16 cellular contexts compared by ENCODE assay signal in genomic region chr2:232321817-232322559, GRCh38. TPM values are rescaled to one million over a fixed set of nuclear protein-coding genes. Genes with fewer than 3 reads are reported as not detected.
DNase-seq lines count a peak whose midpoint lies in the region; ATAC-seq and TF ChIP-seq lines count a peak whose summit lies in the region.
"Had no signal": no experiment of that assay in that cellular context is flagged by ENCODE, and none has a peak within 500 bp of the region (broad histone marks: within the 10 kb centered on the region; RNA-seq: fewer than 3 reads in every experiment).

No MANE protein-coding gene starts in this region.

- H2BK15ac ChIP-seq in H9 (ENCODE audit: low read depth, low read length): no peak overlapping the region

- no peak overlapping the region for H4K91ac ChIP-seq in H9 (ENCODE audit: insufficient read length, low read depth, low read length)

- no peaks in the 10 kb centered on the region for H3K9me3 Mint-ChIP-seq in activated T-cell treated with anti-CD3 and anti-CD28 coated beads, Interleukin-2, amount 50 U/mL, for 24 hours
- no peaks in the 10 kb centered on the region for H3K9me3 Mint-ChIP-seq in H9
- H3K9me3 Mint-ChIP-seq in central memory CD8-positive, alpha-beta T cell: no peaks in the 10 kb centered on the region
- H3K9me3 Mint-ChIP-seq: IgD-negative memory B cell had no signal

- H3K56ac ChIP-seq in H9 (ENCODE audit: insufficient read length, low read depth, low read length): no peak overlapping the region

- no peaks in the 10 kb centered on the region for H4K20me1 ChIP-seq in H9 (ENCODE audit: control insufficient read depth, insufficient read depth, insufficient read length)

- no peak overlapping the region for H3K23ac ChIP-seq in H9 (ENCODE audit: insufficient read length, low read depth, low read length)

- no peaks in the 10 kb centered on the region for H3K27me3 Mint-ChIP-seq in activated T-cell treated with anti-CD3 and anti-CD28 coated beads, Interleukin-2, amount 50 U/mL, for 24 hours
- no peaks in the 10 kb centered on the region for H3K27me3 Mint-ChIP-seq in H9 (ENCODE audit: low read depth)
- no peaks in the 10 kb centered on the region for H3K27me3 Mint-ChIP-seq in central memory CD8-positive, alpha-beta T cell
- H3K27me3 Mint-ChIP-seq: IgD-negative memory B cell had no signal

- no peaks in the 10 kb centered on the region for H3K27me3 ChIP-seq in H9 (ENCODE audit: insufficient read depth, low read length)
- H3K27me3 ChIP-seq: body of pancreas, neutrophil had no signal

- no CpG with 5 or more reads among the region's 9 CpGs for WGBS in H9 (ENCODE audit: extremely low coverage, insufficient read length, low lambda C conversion rate)

- intact Hi-C loops in sciatic nerve (cut with DNase I): no loop called here

- H3K4me2 ChIP-seq in H9 (ENCODE audit: insufficient read depth, insufficient read length, low read length): no peak overlapping the region

- H4K5ac ChIP-seq in H9 (ENCODE audit: insufficient read length, low read depth, low read length): no peak overlapping the region

- H2BK12ac ChIP-seq in H9 (ENCODE audit: insufficient read length, low read depth, low read length): no peak overlapping the region

- H3K27ac Mint-ChIP-seq in activated T-cell treated with anti-CD3 and anti-CD28 coated beads, Interleukin-2, amount 50 U/mL, for 24 hours: peak overlapping the region; percentile 84
- H3K27ac Mint-ChIP-seq in H9: peak overlapping the region in 1 of 3 experiments; percentile 7; a peak in 2 of 7 replicates
- peak overlapping the region; percentile 30 for H3K27ac Mint-ChIP-seq in central memory CD8-positive, alpha-beta T cell (ENCODE audit: low read depth)
- H3K27ac Mint-ChIP-seq: IgD-negative memory B cell had no signal

- H3K79me2 ChIP-seq in H9 (ENCODE audit: insufficient read depth, low read length): no peaks in the 10 kb centered on the region

- no peak overlapping the region for H2BK20ac ChIP-seq in H9 (ENCODE audit: low read depth, low read length, poor library complexity, severe bottlenecking)

- no peaks in the 10 kb centered on the region for H3K9me3 ChIP-seq in H9 (ENCODE audit: control insufficient read depth, low read depth, low read length)
- H3K9me3 ChIP-seq: body of pancreas, HAP-1, neutrophil had no signal

- H3K9ac ChIP-seq in H9 (ENCODE audit: extremely low read depth, insufficient read length, low read length): no peak overlapping the region

- DNase-seq in activated T-cell treated with anti-CD3 and anti-CD28 coated beads, Interleukin-2, amount 50 U/mL, for 24 hours: no peak
- no peak for DNase-seq in activated T-cell treated with anti-CD3 and anti-CD28 coated beads, Interleukin-2, amount 50 U/mL, for 1 hour
- no peak for DNase-seq in H9
- DNase-seq in central memory CD8-positive, alpha-beta T cell (ENCODE audit: low spot score in 2 of 2): no peak
- peak; percentile 38 for DNase-seq in sciatic nerve (ENCODE audit: low spot score)
- no peak for DNase-seq in NOMO-1 treated with dmso at 0.1 percent for 144 hours (lab: John Stamatoyannopoulos, UW; ENCODE audit: unreplicated experiment)
- DNase-seq in NCI-H1694 treated with DMSO at 0.1 percent for 48 hours (lab: John Stamatoyannopoulos, UW): no peak
- DNase-seq in GM19238 (ENCODE audit: insufficient read length, low spot score): no peak
- DNase-seq: DMS 273 treated with DMSO at 0.1 percent for 48 hours, NCI-H1105, NCI-H226 had no signal

- TF ChIP-seq CTCF in H9 (conservative IDR thresholded peaks at IDR 0.05): 0 out of 3 replicates have a peak, but pooled peaks have one; percentile 10

- H2BK5ac ChIP-seq in H9 (ENCODE audit: insufficient read length, low read length): no peak overlapping the region

- ATAC-seq in central memory CD8-positive, alpha-beta T cell (replicated peaks; ENCODE audit: extremely low read depth, poor library complexity, severe bottlenecking): no peak
- no peak for ATAC-seq in sciatic nerve
- ATAC-seq: body of pancreas had no signal

- H3K14ac ChIP-seq in H9 (ENCODE audit: insufficient read depth, low read length): no peak overlapping the region

- H3K4me1 Mint-ChIP-seq in activated T-cell treated with anti-CD3 and anti-CD28 coated beads, Interleukin-2, amount 50 U/mL, for 24 hours (ENCODE audit: low read depth): peaks cover 63% of the 10 kb centered on the region
- peaks cover 2 to 23% of the 10 kb centered on the region in 2 experiments; a peak in 3 of 4 replicates for H3K4me1 Mint-ChIP-seq in H9
- peaks cover 31% of the 10 kb centered on the region for H3K4me1 Mint-ChIP-seq in central memory CD8-positive, alpha-beta T cell

- H3K27ac ChIP-seq in H9 (ENCODE audit: insufficient read length, low read depth, low read length): no peak overlapping the region
- H3K27ac ChIP-seq: body of pancreas, neutrophil had no signal

- no peak overlapping the region for H2AK5ac ChIP-seq in H9 (ENCODE audit: insufficient read length, low read length)

- H3K4ac ChIP-seq in H9 (ENCODE audit: low read depth, low read length): no peak overlapping the region

- peaks cover 2% of the 10 kb centered on the region for H3K36me3 Mint-ChIP-seq in activated T-cell treated with anti-CD3 and anti-CD28 coated beads, Interleukin-2, amount 50 U/mL, for 24 hours (ENCODE audit: low read depth)
- no peaks in the 10 kb centered on the region for H3K36me3 Mint-ChIP-seq in H9 (ENCODE audit: insufficient read depth in 1 of 3, low read depth in 3 of 3)
- H3K36me3 Mint-ChIP-seq in central memory CD8-positive, alpha-beta T cell (ENCODE audit: insufficient read depth): peaks cover 8% of the 10 kb centered on the region
- H3K36me3 Mint-ChIP-seq: IgD-negative memory B cell had no signal

- no peak overlapping the region for H4K8ac ChIP-seq in H9 (replicated peaks; ENCODE audit: insufficient read length, low read depth, low read length)

- H2AFZ ChIP-seq in H9 (ENCODE audit: low read length): no peak overlapping the region

- no peak overlapping the region for H3K18ac ChIP-seq in H9 (ENCODE audit: insufficient read length, low read depth, low read length)

- H3K79me1 ChIP-seq in H9 (ENCODE audit: insufficient read depth, low read depth, low read length, poor library complexity, severe bottlenecking): no peaks in the 10 kb centered on the region

- H2BK120ac ChIP-seq in H9 (ENCODE audit: low read depth, low read length, poor library complexity, severe bottlenecking): no peak overlapping the region

- no peaks in the 10 kb centered on the region for H3K23me2 ChIP-seq in H9 (ENCODE audit: insufficient read length, low read depth, low read length, poor library complexity, severe bottlenecking)

- H3K4me3 Mint-ChIP-seq in activated T-cell treated with anti-CD3 and anti-CD28 coated beads, Interleukin-2, amount 50 U/mL, for 24 hours: no peak overlapping the region
- no peak overlapping the region for H3K4me3 Mint-ChIP-seq in H9
- no peak overlapping the region for H3K4me3 Mint-ChIP-seq in central memory CD8-positive, alpha-beta T cell

- H3T11ph ChIP-seq in H9 (ENCODE audit: low read length): no peak overlapping the region

- no peaks in the 10 kb centered on the region for H3K4me1 ChIP-seq in H9 (ENCODE audit: insufficient read depth, low read length)
- H3K4me1 ChIP-seq: HAP-1 had no signal

RNA-seq across cellular contexts. Expression of gene ALPP, which starts 56.6 kb away (rescaled TPM):
- total RNA-seq in H9 (2021) (0.15 and 0.20 TPM in 2 replicates), sciatic nerve (not detected)
- total RNA-seq: skeletal muscle tissue had no signal
